In the genomic region with DNA sequence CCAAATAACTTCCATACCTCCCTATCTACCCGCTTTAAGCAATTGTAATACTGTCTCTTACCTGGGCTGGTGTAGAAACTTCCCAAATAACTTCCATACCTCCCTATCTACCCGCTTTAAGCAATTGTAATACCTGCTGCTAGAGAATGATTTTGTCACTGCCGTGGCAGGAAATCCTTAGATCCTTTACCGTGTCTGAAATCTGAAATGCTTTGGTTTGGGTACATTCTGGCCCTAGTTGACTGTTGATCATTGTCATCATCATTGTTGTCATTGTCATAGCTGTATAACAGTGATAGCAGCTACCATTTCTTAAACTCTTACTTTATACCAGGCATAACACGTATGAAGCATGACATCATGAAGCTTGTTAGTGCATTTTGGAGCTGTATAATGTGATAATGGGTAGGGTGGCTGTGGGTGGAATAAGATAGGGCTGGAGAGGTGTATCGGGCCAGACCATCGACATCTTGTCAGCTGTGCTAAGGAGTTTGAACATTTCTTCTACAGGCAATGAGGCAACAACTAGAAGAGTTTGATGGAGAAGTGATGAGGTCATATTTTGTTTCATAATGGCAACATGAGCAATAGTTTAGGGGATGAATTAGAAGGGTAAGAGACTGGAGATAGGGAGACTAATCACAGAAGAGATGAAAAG, we compare ENCODE assay signal across 32 cellular contexts. TPM values are rescaled to one million over a fixed set of nuclear protein-coding genes. Genes with fewer than 3 reads are reported as not detected.
"Had no signal": no experiment of that assay in that cellular context is flagged by ENCODE, and none has a peak within 500 bp of the region (broad histone marks: within the 10 kb centered on the region; RNA-seq: fewer than 3 reads in every experiment).

No MANE protein-coding gene starts in this region.

- H3K9me3 ChIP-seq: adrenal gland, body of pancreas, esophagus squamous epithelium had no signal

- H3K4me1 Mint-ChIP-seq: activated CD4-positive, alpha-beta T cell treated with anti-CD3 and anti-CD28 coated beads for 36 hours; activated CD8-positive, alpha-beta memory T cell treated with anti-CD3 and anti-CD28 coated beads, Interleukin-2, amount 10 ng/mL, durations not matched to agents 7 days and 5 days; activated naive CD4-positive, alpha-beta T cell treated with anti-CD3 and anti-CD28 coated beads, Interleukin-2, amount 50 U/mL, for 24 hours; activated naive CD8-positive, alpha-beta T cell treated with anti-CD3 and anti-CD28 coated beads for 36 hours had no signal

- FAIRE-seq: colon had no signal

- H3K27ac ChIP-seq: adrenal gland, body of pancreas, esophagus squamous epithelium, gastroesophageal sphincter had no signal

- H3K36me3 Mint-ChIP-seq: activated CD4-positive, alpha-beta memory T cell treated with anti-CD3 and anti-CD28 coated beads for 36 hours; activated CD8-positive, alpha-beta memory T cell treated with anti-CD3 and anti-CD28 coated beads, Interleukin-2, amount 10 ng/mL, durations not matched to agents 7 days and 5 days; activated naive CD8-positive, alpha-beta T cell treated with anti-CD3 and anti-CD28 coated beads for 36 hours had no signal

- DNase-seq: activated CD4-positive, alpha-beta memory T cell treated with anti-CD3 and anti-CD28 coated beads for 36 hours; activated CD4-positive, alpha-beta T cell treated with anti-CD3 and anti-CD28 coated beads for 36 hours; activated CD4-positive, alpha-beta T cell treated with anti-CD3 and anti-CD28 coated beads, Interleukin-2, amount 10 ng/mL, durations not matched to agents 24 days and 14 days; activated CD4-positive, CD25-positive, alpha-beta regulatory T cell; activated CD4-positive, CD25-positive, alpha-beta regulatory T cell treated with anti-CD3 and anti-CD28 coated beads, Interleukin-2, amount 50 U/mL, for 72 hours; activated CD8-positive, alpha-beta memory T cell treated with anti-CD3 and anti-CD28 coated beads, Interleukin-2, amount 10 ng/mL, durations not matched to agents 7 days and 5 days; activated CD8-positive, alpha-beta memory T cell treated with anti-CD3 and anti-CD28 coated beads, Interleukin-2, amount 50 U/mL, for 4 hours; activated CD8-positive, alpha-beta T cell treated with anti-CD3 and anti-CD28 coated beads, Interleukin-2, amount 10 ng/mL, durations not matched to agents 7 days and 5 days; activated effector memory CD4-positive, alpha-beta T cell treated with anti-CD3 and anti-CD28 coated beads, Interleukin-2, amount 50 U/mL, for 16 hours; activated naive CD4-positive, alpha-beta T cell treated with anti-CD3 and anti-CD28 coated beads for 36 hours; activated naive CD8-positive, alpha-beta T cell treated with anti-CD3 and anti-CD28 coated beads for 36 hours; activated naive CD8-positive, alpha-beta T cell treated with anti-CD3 and anti-CD28 coated beads, Interleukin-2, amount 50 U/mL, for 24 hours; activated T-cell treated with anti-CD3 and anti-CD28 coated beads, Interleukin-2, amount 50 U/mL, for 1 hour; activated T-cell treated with anti-CD3 and anti-CD28 coated beads, Interleukin-2, amount 50 U/mL, for 48 hours; adrenal gland; amygdala; aorta; body of pancreas; caudate nucleus; cortex of kidney; dermis blood vessel endothelial cell; effector CD4-positive, alpha-beta T cell; effector memory CD8-positive, alpha-beta T cell; esophagus squamous epithelium; foreskin melanocyte; T-helper 2 cell had no signal

- H3K36me3 ChIP-seq: adrenal gland, esophagus squamous epithelium, gastroesophageal sphincter had no signal

- H3K4me3 ChIP-seq: adrenal gland, body of pancreas, esophagus squamous epithelium, gastroesophageal sphincter had no signal

- H3K4me1 ChIP-seq: adrenal gland, body of pancreas, esophagus squamous epithelium, gastroesophageal sphincter had no signal

- H3K4me3 Mint-ChIP-seq: activated CD4-positive, alpha-beta memory T cell treated with anti-CD3 and anti-CD28 coated beads for 36 hours; activated CD4-positive, alpha-beta T cell treated with anti-CD3 and anti-CD28 coated beads for 36 hours; activated CD4-positive, alpha-beta T cell treated with anti-CD3 and anti-CD28 coated beads, Interleukin-2, amount 10 ng/mL, durations not matched to agents 24 days and 14 days; activated CD8-positive, alpha-beta memory T cell treated with anti-CD3 and anti-CD28 coated beads, Interleukin-2, amount 10 ng/mL, durations not matched to agents 7 days and 5 days; activated CD8-positive, alpha-beta T cell treated with anti-CD3 and anti-CD28 coated beads, Interleukin-2, amount 10 ng/mL, durations not matched to agents 7 days and 5 days; activated naive CD4-positive, alpha-beta T cell treated with anti-CD3 and anti-CD28 coated beads for 36 hours; activated naive CD4-positive, alpha-beta T cell treated with anti-CD3 and anti-CD28 coated beads, Interleukin-2, amount 50 U/mL, for 24 hours; activated naive CD8-positive, alpha-beta T cell treated with anti-CD3 and anti-CD28 coated beads for 36 hours; activated naive CD8-positive, alpha-beta T cell treated with anti-CD3 and anti-CD28 coated beads, Interleukin-2, amount 50 U/mL, for 24 hours; activated T-helper 1 cell treated with anti-CD3 and anti-CD28 coated beads, Interleukin-12 subunit alpha, Interleukin-12 subunit beta, Interleukin-2, Interleukin-4 antibody, amounts not matched to agents 30 ng/mL and 10 ng/mL and 1 ng/mL, durations not matched to agents 14 hours and 24 hours and 36 hours; effector memory CD8-positive, alpha-beta T cell had no signal

- ATAC-seq: activated CD4-positive, alpha-beta T cell treated with anti-CD3 and anti-CD28 coated beads for 36 hours; activated CD8-positive, alpha-beta memory T cell treated with anti-CD3 and anti-CD28 coated beads, Interleukin-2, amount 10 ng/mL, durations not matched to agents 7 days and 5 days; activated CD8-positive, alpha-beta T cell treated with anti-CD3 and anti-CD28 coated beads, Interleukin-2, amount 10 ng/mL, durations not matched to agents 7 days and 5 days; activated naive CD8-positive, alpha-beta T cell treated with anti-CD3 and anti-CD28 coated beads, Interleukin-2, amount 50 U/mL, for 24 hours; body of pancreas; effector memory CD8-positive, alpha-beta T cell; gastroesophageal sphincter had no signal

- H3K27me3 ChIP-seq: adrenal gland, body of pancreas had no signal

- H3K27ac Mint-ChIP-seq: activated CD4-positive, alpha-beta memory T cell treated with anti-CD3 and anti-CD28 coated beads for 36 hours; activated CD4-positive, alpha-beta T cell treated with anti-CD3 and anti-CD28 coated beads for 36 hours; activated CD4-positive, alpha-beta T cell treated with anti-CD3 and anti-CD28 coated beads, Interleukin-2, amount 10 ng/mL, durations not matched to agents 24 days and 14 days; activated CD8-positive, alpha-beta memory T cell treated with anti-CD3 and anti-CD28 coated beads, Interleukin-2, amount 10 ng/mL, durations not matched to agents 7 days and 5 days; activated CD8-positive, alpha-beta T cell treated with anti-CD3 and anti-CD28 coated beads, Interleukin-2, amount 10 ng/mL, durations not matched to agents 7 days and 5 days; activated naive CD4-positive, alpha-beta T cell treated with anti-CD3 and anti-CD28 coated beads for 36 hours; activated naive CD4-positive, alpha-beta T cell treated with anti-CD3 and anti-CD28 coated beads, Interleukin-2, amount 50 U/mL, for 24 hours; activated naive CD8-positive, alpha-beta T cell treated with anti-CD3 and anti-CD28 coated beads for 36 hours; activated naive CD8-positive, alpha-beta T cell treated with anti-CD3 and anti-CD28 coated beads, Interleukin-2, amount 50 U/mL, for 24 hours; activated T-helper 1 cell treated with anti-CD3 and anti-CD28 coated beads, Interleukin-12 subunit alpha, Interleukin-12 subunit beta, Interleukin-2, Interleukin-4 antibody, amounts not matched to agents 30 ng/mL and 10 ng/mL and 1 ng/mL, durations not matched to agents 14 hours and 24 hours and 36 hours; activated T-helper 2 cell treated with anti-CD3 and anti-CD28 coated beads, Interferon-gamma antibody, Interleukin-2, Interleukin-4, amounts not matched to agents 10 μg/mL and 5 μg/mL and 100 μg/mL, durations not matched to agents 14 hours and 24 hours and 36 hours; effector memory CD8-positive, alpha-beta T cell had no signal

- H3K9me3 Mint-ChIP-seq: activated CD4-positive, alpha-beta memory T cell treated with anti-CD3 and anti-CD28 coated beads for 36 hours; activated CD4-positive, alpha-beta T cell treated with anti-CD3 and anti-CD28 coated beads, Interleukin-2, amount 10 ng/mL, durations not matched to agents 24 days and 14 days; activated naive CD4-positive, alpha-beta T cell treated with anti-CD3 and anti-CD28 coated beads for 36 hours; activated naive CD8-positive, alpha-beta T cell treated with anti-CD3 and anti-CD28 coated beads, Interleukin-2, amount 50 U/mL, for 24 hours; activated T-helper 1 cell treated with anti-CD3 and anti-CD28 coated beads, Interleukin-12 subunit alpha, Interleukin-12 subunit beta, Interleukin-2, Interleukin-4 antibody, amounts not matched to agents 30 ng/mL and 10 ng/mL and 1 ng/mL, durations not matched to agents 14 hours and 24 hours and 36 hours; activated T-helper 2 cell treated with anti-CD3 and anti-CD28 coated beads, Interferon-gamma antibody, Interleukin-2, Interleukin-4, amounts not matched to agents 10 μg/mL and 5 μg/mL and 100 μg/mL, durations not matched to agents 14 hours and 24 hours and 36 hours; effector memory CD8-positive, alpha-beta T cell had no signal

RNA-seq across cellular contexts. Expression of a gene that starts 15.7 kb away (rescaled TPM):
- total RNA-seq: chondrocyte, dermis blood vessel endothelial cell had no signal
